Comparison of ENCODE assay signal across 21 cellular contexts in the genomic region with DNA sequence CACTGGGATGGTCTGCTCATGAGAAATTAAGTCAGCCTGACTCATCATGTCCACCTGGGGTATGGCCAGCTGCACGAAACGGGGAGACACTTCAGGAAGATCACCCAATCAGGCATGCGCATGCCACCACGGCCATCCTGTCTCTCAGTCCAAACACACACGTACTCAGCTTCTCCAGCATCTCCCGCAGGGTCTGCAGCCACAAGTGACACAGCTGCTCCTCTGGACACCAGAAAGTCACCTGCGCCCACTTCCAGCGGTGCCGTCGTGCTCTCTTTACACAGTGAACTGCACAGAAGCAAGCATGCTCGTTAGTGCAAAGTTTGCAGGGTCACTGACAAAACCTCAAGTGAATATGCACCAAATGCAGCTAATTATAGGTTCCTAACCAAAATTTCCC. TPM values are rescaled to one million over a fixed set of nuclear protein-coding genes. Genes with fewer than 3 reads are reported as not detected.
DNase-seq lines count a peak whose midpoint lies in the region; ATAC-seq, FAIRE-seq and TF ChIP-seq lines count a peak whose summit lies in the region.
"Had no signal": no experiment of that assay in that cellular context is flagged by ENCODE, and none has a peak within 500 bp of the region (broad histone marks: within the 10 kb centered on the region; RNA-seq: fewer than 3 reads in every experiment).

No MANE protein-coding gene starts in this region.

- TF ChIP-seq CTCF in endothelial cell (IDR thresholded peaks at IDR 0.05; ENCODE audit: unreplicated experiment), result no peak

- no peaks in the 10 kb centered on the region for H3K4me1 ChIP-seq in CD8-positive, alpha-beta memory T cell (ENCODE audit: insufficient read depth, low read length)

- no peak for ATAC-seq in GM21423 (IDR thresholded peaks at IDR 0.05; ENCODE audit: unreplicated experiment)
- ATAC-seq: CD8-positive, alpha-beta T cell; HCT116; T-cell had no signal

- peaks cover 0 to 80% (median 13%) of the 10 kb centered on the region in 3 donors for H3K36me3 Mint-ChIP-seq in CD8-positive, alpha-beta memory T cell
- peaks cover 26% of the 10 kb centered on the region for H3K36me3 Mint-ChIP-seq in endothelial cell (ENCODE audit: low read depth, unreplicated experiment)

- no peaks in the 10 kb centered on the region for H3K27me3 ChIP-seq in CD8-positive, alpha-beta memory T cell (ENCODE audit: insufficient read depth, low read length, poor library complexity, severe bottlenecking)

- H3K4me3 Mint-ChIP-seq in CD8-positive, alpha-beta memory T cell, result no peak overlapping the region
- H3K4me3 Mint-ChIP-seq in endothelial cell (ENCODE audit: unreplicated experiment), result peak overlapping the region; percentile 71
- H3K4me3 Mint-ChIP-seq: CD8-positive, alpha-beta T cell; T-cell had no signal

- no peak overlapping the region for H3K27ac ChIP-seq in CD8-positive, alpha-beta memory T cell (ENCODE audit: low read depth, low read length)
- H3K27ac ChIP-seq: PC-9 had no signal

- no peak overlapping the region for H3K4me3 ChIP-seq in CD8-positive, alpha-beta memory T cell (ENCODE audit: low read length)
- H3K4me3 ChIP-seq: PC-9 had no signal

- CTCF ChIA-PET in CD8-positive, alpha-beta memory T cell (lab: Charles Lee), result interaction anchor here (1.2 to 1.4 kb wide), 2 partner anchors 79 to 84 kb away, joined by 3 to 4 read pairs; no protein-coding TSS in a partner anchor

- DNase-seq in CD8-positive, alpha-beta memory T cell, result no peak
- no peak for DNase-seq in GM12891 (ENCODE audit: insufficient read length, low spot score)
- peak; percentile 94 for DNase-seq in NCI-H69 (lab: John Stamatoyannopoulos, UW)
- no peak for DNase-seq in endothelial cell (ENCODE audit: low spot score)
- DNase-seq in HTR-8/SVneo (ENCODE audit: insufficient read length, low spot score), result no peak
- no peak for DNase-seq in hypothalamus (lab: John Stamatoyannopoulos, UW)
- DNase-seq: C1 segment of cervical spinal cord; CD8-positive, alpha-beta T cell; DND-41; KBM-7; MV-4-11; NCI-H1105 treated with DMSO at 0.1 percent for 48 hours; NCI-H146; NCI-H1930; NCI-H446 treated with DMSO at 0.1 percent for 48 hours; NCI-H526; PC-9; SHP77; T-cell had no signal

- no peaks in the 10 kb centered on the region for H3K9me3 ChIP-seq in CD8-positive, alpha-beta memory T cell (ENCODE audit: low read length)

- peak; percentile 58 for FAIRE-seq in GM12891 (lab: Jason Lieb, UNC)
- no peak for FAIRE-seq in HTR-8/SVneo (lab: Jason Lieb, UNC)

- H3K27ac Mint-ChIP-seq in CD8-positive, alpha-beta memory T cell, result peak overlapping the region in 5 of 8 donors; percentile 18 to 93 (median 63)
- H3K27ac Mint-ChIP-seq in endothelial cell (ENCODE audit: unreplicated experiment), result peak overlapping the region; percentile 24
- H3K27ac Mint-ChIP-seq: CD8-positive, alpha-beta T cell; T-cell had no signal

- TF ChIP-seq POLR2A in GM12891 (IDR thresholded peaks at IDR 0.05; ENCODE audit: low read depth, low read length), result no peak

- H3K36me3 ChIP-seq in CD8-positive, alpha-beta memory T cell (ENCODE audit: insufficient read depth, low read length), result peaks cover 40% of the 10 kb centered on the region

- peaks cover 14 to 37% (median 26%) of the 10 kb centered on the region in 3 donors for H3K4me1 Mint-ChIP-seq in CD8-positive, alpha-beta memory T cell
- H3K4me1 Mint-ChIP-seq in endothelial cell (ENCODE audit: unreplicated experiment), result no peaks in the 10 kb centered on the region

- no peaks in the 10 kb centered on the region for H3K9me3 Mint-ChIP-seq in CD8-positive, alpha-beta memory T cell
- no peaks in the 10 kb centered on the region for H3K9me3 Mint-ChIP-seq in endothelial cell (ENCODE audit: unreplicated experiment)
- H3K9me3 Mint-ChIP-seq: CD8-positive, alpha-beta T cell; T-cell had no signal

- POLR2A ChIA-PET in CD8-positive, alpha-beta memory T cell (lab: Charles Lee), result no interaction called here

- H3K27me3 Mint-ChIP-seq in CD8-positive, alpha-beta memory T cell, result no peaks in the 10 kb centered on the region
- peaks cover 7% of the 10 kb centered on the region for H3K27me3 Mint-ChIP-seq in endothelial cell (ENCODE audit: unreplicated experiment)
- H3K27me3 Mint-ChIP-seq: T-cell had no signal

TF ChIP-seq in GM12891, 5 proteins besides CTCF, POLR2A, EP300 and RAD21:
- no peak for TF ChIP-seq SPI1 (IDR thresholded peaks at IDR 0.05; ENCODE audit: low read depth, low read length)
- TF ChIP-seq PAX5 (IDR thresholded peaks at IDR 0.05; ENCODE audit: insufficient read depth, low read length, severe bottlenecking), result no peak
- no peak for TF ChIP-seq POLR2AphosphoS5 (IDR thresholded peaks at IDR 0.05; ENCODE audit: low read depth, low read length)
- no peak for TF ChIP-seq POU2F2 (IDR thresholded peaks at IDR 0.05; ENCODE audit: low read depth, low read length)
- TF ChIP-seq TAF1 (IDR thresholded peaks at IDR 0.05; ENCODE audit: low read depth, low read length), result no peak
TF ChIP-seq in GM12891: peak in this region for 0.

RNA-seq across cellular contexts. Expression of a gene that starts 18.1 kb away (rescaled TPM):
- 10 to 100 TPM; 64.3 to 64.5 TPM for total RNA-seq in CD8-positive, alpha-beta memory T cell
- polyA plus RNA-seq in CD8-positive, alpha-beta memory T cell, result 108 TPM
- 19.5 TPM for polyA plus RNA-seq in GM12891 (2012; ENCODE audit: low read depth, missing spikeins)
- 57.7 TPM for total RNA-seq in endothelial cell (ENCODE audit: unreplicated experiment)

RNA-seq across cellular contexts. Expression of a gene that starts 42.5 kb away (rescaled TPM):
- total RNA-seq in CD8-positive, alpha-beta memory T cell, result 10 to 100 TPM; 34.0 to 34.8 TPM
- polyA plus RNA-seq in CD8-positive, alpha-beta memory T cell, result 26.6 TPM
- polyA plus RNA-seq in GM12891 (2012; ENCODE audit: low read depth, missing spikeins), result 41.0 TPM
- 25.3 TPM for total RNA-seq in endothelial cell (ENCODE audit: unreplicated experiment)
